30 cellular contexts compared by ENCODE assay signal in the genomic region with DNA sequence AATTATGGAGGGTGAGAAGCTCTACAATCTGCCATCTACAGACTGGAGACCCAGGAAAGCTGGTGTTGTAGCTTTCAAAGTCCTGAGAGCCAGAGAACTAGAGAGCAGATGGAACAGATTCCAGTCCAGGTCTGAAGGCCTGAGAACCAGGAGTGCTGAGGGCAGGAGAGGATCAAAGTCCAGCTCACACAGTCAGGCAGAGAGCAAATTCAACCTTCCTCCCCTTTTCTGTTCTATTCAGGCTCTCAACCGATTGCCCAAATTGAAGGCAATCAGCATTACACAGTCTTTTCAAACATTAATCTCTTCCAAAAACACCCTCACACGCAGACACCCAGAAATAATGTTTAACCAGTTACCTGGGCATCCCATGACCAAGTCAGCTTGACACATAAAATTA. TPM values are rescaled to one million over a fixed set of nuclear protein-coding genes. Genes with fewer than 3 reads are reported as not detected.
"Had no signal": no experiment of that assay in that cellular context is flagged by ENCODE, and none has a peak within 500 bp of the region (broad histone marks: within the 10 kb centered on the region; RNA-seq: fewer than 3 reads in every experiment).

No MANE protein-coding gene starts in this region.

- H3K4me1 ChIP-seq: SJCRH30 had no signal

- H3K9me3 ChIP-seq: Peyer's patch, SJCRH30, SK-N-SH had no signal

- H3K36me3 ChIP-seq: SJCRH30, WERI-Rb-1 had no signal

- H3K4me2 ChIP-seq: SK-N-SH had no signal

- H3K27ac ChIP-seq: RWPE1, SJCRH30, WERI-Rb-1 had no signal

- FAIRE-seq: bronchial epithelial cell, K562 had no signal

- DNase-seq: activated CD4-positive, alpha-beta T cell treated with anti-CD3 and anti-CD28 coated beads for 4 hours; activated CD8-positive, alpha-beta memory T cell treated with anti-CD3 and anti-CD28 coated beads, Interleukin-2, amount 50 U/mL, for 4 hours; activated CD8-positive, alpha-beta T cell treated with anti-CD3 and anti-CD28 coated beads for 36 hours; activated gamma-delta T cell treated with Interleukin-2 at 50 U/mL for 16 hours; activated naive CD4-positive, alpha-beta T cell treated with anti-CD3 and anti-CD28 coated beads, Interleukin-2, amount 50 U/mL, for 16 hours; activated naive CD8-positive, alpha-beta T cell treated with anti-CD3 and anti-CD28 coated beads, Interleukin-2, amount 10 ng/mL, durations not matched to agents 7 days and 5 days; activated T-cell treated with anti-CD3 and anti-CD28 coated beads, Interleukin-2, amount 50 U/mL, for 72 hours; aorta; Kasumi-1; NCI-H1048; NCI-H146; NCI-H187 treated with DMSO at 0.1 percent for 48 hours; NCI-H2171; NCI-H2227 treated with DMSO at 0.1 percent for 48 hours; NCI-H446 treated with DMSO at 0.1 percent for 48 hours; NCI-H526; NCI-H82; OCI-M1; Right ventricle myocardium superior; SJCRH30; SK-N-SH; T-helper 1 cell; WERI-Rb-1 had no signal

- H3K4me3 ChIP-seq: K562, SJCRH30 had no signal

- H3K27me3 ChIP-seq: Peyer's patch, SJCRH30 had no signal

- ATAC-seq: activated CD4-positive, CD25-positive, alpha-beta regulatory T cell treated with anti-CD3 and anti-CD28 coated beads, Interleukin-2, amount 50 U/mL, for 24 hours; activated CD8-positive, alpha-beta T cell treated with anti-CD3 and anti-CD28 coated beads for 36 hours; activated T-cell treated with anti-CD3 and anti-CD28 coated beads, Interleukin-2, amount 50 U/mL, for 72 hours; K562 had no signal

- H3K9ac ChIP-seq: SK-N-SH had no signal

RNA-seq across cellular contexts. Expression of a gene that starts 2.5 kb away (rescaled TPM):
- total RNA-seq: activated CD8-positive, alpha-beta T cell treated with anti-CD3 and anti-CD28 coated beads for 36 hours; activated naive CD8-positive, alpha-beta T cell treated with anti-CD3 and anti-CD28 coated beads, Interleukin-2, amount 10 ng/mL, durations not matched to agents 7 days and 5 days; activated T-cell treated with anti-CD3 and anti-CD28 coated beads, Interleukin-2, amount 50 U/mL, for 72 hours; activated T-helper 2 cell treated with anti-CD3 and anti-CD28 coated beads, Interferon-gamma antibody, Interleukin-2, Interleukin-4, amounts not matched to agents 10 μg/mL and 5 μg/mL and 100 μg/mL, durations not matched to agents 14 hours and 24 hours and 36 hours; aorta; Right ventricle myocardium superior; SJCRH30; T-helper 2 cell treated with Interferon-gamma antibody and Interleukin-4, amounts not matched to agents 100 ng/mL and 5 ng/mL, for 36 hours had no signal
- polyA plus RNA-seq: K562, SK-N-SH had no signal
